In the genomic region with DNA sequence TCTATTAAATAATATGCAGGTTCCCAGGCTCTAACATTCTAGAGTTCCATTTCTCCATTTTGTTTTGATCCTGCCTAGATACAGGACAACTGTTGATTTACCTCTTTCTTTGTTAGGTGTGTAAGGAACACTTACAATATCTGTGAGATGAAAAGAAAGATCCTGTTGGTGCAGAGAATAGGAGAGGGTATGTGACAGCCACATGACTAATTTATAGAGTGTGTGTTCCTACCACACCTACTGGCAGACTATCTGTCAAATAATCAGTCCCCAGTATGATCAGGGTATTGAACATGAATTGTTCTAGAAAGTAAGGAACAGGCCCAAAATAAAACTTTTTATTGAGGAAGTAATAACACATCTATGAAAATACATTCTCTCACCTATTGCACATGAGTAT, we compare ENCODE assay signal across 11 cellular contexts. TPM values are rescaled to one million over a fixed set of nuclear protein-coding genes. Genes with fewer than 3 reads are reported as not detected.
"Had no signal": no experiment of that assay in that cellular context is flagged by ENCODE, and none has a peak within 500 bp of the region (broad histone marks: within the 10 kb centered on the region; RNA-seq: fewer than 3 reads in every experiment).

No MANE protein-coding gene starts in this region.

- H3K4me1 ChIP-seq: HAP-1 had no signal

- DNase-seq: GM23248, GOT3, H7, HFFc6, IMR-90 had no signal

- FAIRE-seq: K562 had no signal

- H3K4me3 ChIP-seq: GM23248, HAP-1, K562 had no signal

- H3K27ac ChIP-seq: GM23248, HL-60 had no signal

- ATAC-seq: HCT116, K562 had no signal

- H3K36me3 ChIP-seq: HAP-1 had no signal

- H3K9me3 ChIP-seq: HAP-1 had no signal

RNA-seq across cellular contexts. Expression of a gene that starts 10.2 kb away (rescaled TPM):
- total RNA-seq: H7, HT1080, IMR-90, K562 had no signal
- polyA plus RNA-seq: IMR-90, K562 had no signal

RNA-seq across cellular contexts. Expression of a gene that starts 45.4 kb away (rescaled TPM):
- total RNA-seq: GM23248, H4, H7, HFFc6, K562 had no signal
- polyA plus RNA-seq: GM23248, K562 had no signal
